Comparison of ENCODE assay signal across 9 cellular contexts in the genomic region with DNA sequence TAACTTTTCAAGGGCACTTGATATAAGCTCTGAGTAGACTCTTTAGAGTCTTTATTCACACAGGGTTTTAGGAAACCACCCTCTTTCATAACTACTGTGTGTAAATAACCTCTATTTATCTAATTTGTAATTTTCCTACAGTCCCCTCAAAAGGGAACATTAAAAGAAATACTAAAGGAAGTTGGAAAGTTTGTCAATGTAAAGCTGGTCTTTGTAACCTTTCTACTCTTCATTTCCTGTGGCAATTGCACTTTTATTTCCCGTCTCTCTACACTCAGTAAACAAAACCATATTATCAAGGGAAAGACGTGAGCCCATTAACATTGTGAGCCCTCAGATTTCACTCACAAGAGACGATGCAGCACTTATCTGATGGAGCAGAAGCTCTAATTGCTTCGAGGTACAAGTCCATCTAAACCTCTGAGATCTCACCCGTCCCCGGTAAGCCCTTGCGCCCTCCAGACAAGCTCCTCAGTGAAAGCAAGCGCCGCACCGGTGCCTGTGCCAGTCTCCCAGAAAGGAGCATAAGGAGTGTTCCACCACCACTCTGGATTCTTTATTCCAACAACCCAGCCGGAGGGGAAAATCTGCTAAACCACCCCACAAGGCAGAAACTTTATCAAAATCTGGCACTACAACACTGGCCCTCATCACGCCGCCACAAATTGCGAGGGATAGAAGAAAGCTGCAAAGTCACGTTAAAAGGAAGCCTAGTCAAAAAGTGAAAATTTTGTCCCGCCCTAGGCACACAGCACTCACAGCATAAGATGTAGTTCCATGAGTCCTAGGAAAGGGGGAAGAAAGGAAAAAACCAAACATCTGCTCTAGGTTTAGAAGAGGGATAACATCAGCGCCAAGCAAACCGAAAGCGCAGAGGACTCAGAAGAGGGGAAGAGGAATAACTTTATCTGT. TPM values are rescaled to one million over a fixed set of nuclear protein-coding genes. Genes with fewer than 3 reads are reported as not detected.
DNase-seq lines count a peak whose midpoint lies in the region; ATAC-seq lines count a peak whose summit lies in the region.
"Had no signal": no experiment of that assay in that cellular context is flagged by ENCODE, and none has a peak within 500 bp of the region (broad histone marks: within the 10 kb centered on the region; RNA-seq: fewer than 3 reads in every experiment).

No MANE protein-coding gene starts in this region.

- peaks cover 58 to 87% (median 70%) of the 10 kb centered on the region in 5 donors for H3K27me3 Mint-ChIP-seq in naive thymus-derived CD8-positive, alpha-beta T cell

- peak overlapping the region in 2 of 10 donors; percentile 41 for H3K27ac Mint-ChIP-seq in naive thymus-derived CD8-positive, alpha-beta T cell

- POLR2A ChIA-PET in naive thymus-derived CD8-positive, alpha-beta T cell (lab: Charles Lee) = no interaction called here

- H3K9me3 Mint-ChIP-seq in naive thymus-derived CD8-positive, alpha-beta T cell = peaks cover 0 to 4% (median 0%) of the 10 kb centered on the region in 9 donors

- DNase-seq in NCI-H1436 (lab: John Stamatoyannopoulos, UW) = peak; percentile 6
- no peak for DNase-seq in NCI-H1436 treated with DMSO at 0.1 percent for 48 hours (lab: John Stamatoyannopoulos, UW)
- DNase-seq in NCI-H524 (lab: John Stamatoyannopoulos, UW) = peak; percentile 16 to 63
- peak; percentile 63 for DNase-seq in dermis blood vessel endothelial cell
- no peak for DNase-seq in naive thymus-derived CD8-positive, alpha-beta T cell
- no peak for DNase-seq in iPS-NIHi7 (ENCODE audit: extremely low spot score)
- DNase-seq in SIG-M5 treated with dmso at 0.1 percent for 504 hours (lab: John Stamatoyannopoulos, UW; ENCODE audit: unreplicated experiment) = no peak

- H3K4me1 Mint-ChIP-seq in naive thymus-derived CD8-positive, alpha-beta T cell = peaks cover 14 to 25% (median 24%) of the 10 kb centered on the region in 4 donors

- ATAC-seq in naive thymus-derived CD8-positive, alpha-beta T cell = peak; percentile 44 to 46
- ATAC-seq in GM21423 (IDR thresholded peaks at IDR 0.05; ENCODE audit: unreplicated experiment) = no peak

- peak overlapping the region; percentile 84 to 96 (median 90) for H3K4me3 Mint-ChIP-seq in naive thymus-derived CD8-positive, alpha-beta T cell

- peaks cover 0 to 7% (median 4%) of the 10 kb centered on the region in 3 donors for H3K36me3 Mint-ChIP-seq in naive thymus-derived CD8-positive, alpha-beta T cell

RNA-seq across cellular contexts. Expression of a gene that starts 0.9 kb away (rescaled TPM):
- total RNA-seq in dermis blood vessel endothelial cell = 11.2 and 15.4 TPM in 2 replicates
- total RNA-seq in naive thymus-derived CD8-positive, alpha-beta T cell = not detected
- polyA plus RNA-seq in naive thymus-derived CD8-positive, alpha-beta T cell = not detected
- total RNA-seq: activated CD8-positive, alpha-beta memory T cell treated with anti-CD3 and anti-CD28 coated beads for 36 hours had no signal

RNA-seq across cellular contexts. Expression of a gene that starts 30.5 kb away (rescaled TPM):
- 19.2 and 54.6 TPM in 2 replicates for total RNA-seq in dermis blood vessel endothelial cell
- total RNA-seq in naive thymus-derived CD8-positive, alpha-beta T cell = not detected
- polyA plus RNA-seq in naive thymus-derived CD8-positive, alpha-beta T cell = not detected
- total RNA-seq: activated CD8-positive, alpha-beta memory T cell treated with anti-CD3 and anti-CD28 coated beads for 36 hours had no signal

RNA-seq across cellular contexts. Expression of a gene that starts 36.2 kb away (rescaled TPM):
- total RNA-seq in dermis blood vessel endothelial cell = 6.1 and 8.8 TPM in 2 replicates
- not detected for total RNA-seq in naive thymus-derived CD8-positive, alpha-beta T cell
- not detected for polyA plus RNA-seq in naive thymus-derived CD8-positive, alpha-beta T cell
- total RNA-seq: activated CD8-positive, alpha-beta memory T cell treated with anti-CD3 and anti-CD28 coated beads for 36 hours had no signal

RNA-seq across cellular contexts. Expression of a gene that starts 58.1 kb away (rescaled TPM):
- total RNA-seq in dermis blood vessel endothelial cell = 30.3 and 33.0 TPM in 2 replicates
- total RNA-seq in naive thymus-derived CD8-positive, alpha-beta T cell = not detected
- polyA plus RNA-seq in naive thymus-derived CD8-positive, alpha-beta T cell = not detected
- total RNA-seq: activated CD8-positive, alpha-beta memory T cell treated with anti-CD3 and anti-CD28 coated beads for 36 hours had no signal

Comparison
In these comparisons a context has a peak if more than half of its experiments do, and no peak if none do; other contexts are left out.
1. DNase-seq: peak in NCI-H1436 (single experiment), NCI-H524 (2 of 2) and dermis blood vessel endothelial cell (single experiment); none in NCI-H1436 treated with DMSO at 0.1 percent for 48 hours (single experiment), naive thymus-derived CD8-positive, alpha-beta T cell (0 of 10), iPS-NIHi7 (single experiment) and SIG-M5 treated with dmso at 0.1 percent for 504 hours (single experiment).
2. RNA of a gene that starts 0.9 kb away (total RNA-seq): 11.2 to 15.4 TPM in dermis blood vessel endothelial cell; not detected in naive thymus-derived CD8-positive, alpha-beta T cell; every median in the first group is over 10 times any median in the second.
3. RNA of a gene that starts 30.5 kb away (total RNA-seq): 19.2 to 54.6 TPM in dermis blood vessel endothelial cell; not detected in naive thymus-derived CD8-positive, alpha-beta T cell; every median in the first group is over 10 times any median in the second.